In the genomic region with DNA sequence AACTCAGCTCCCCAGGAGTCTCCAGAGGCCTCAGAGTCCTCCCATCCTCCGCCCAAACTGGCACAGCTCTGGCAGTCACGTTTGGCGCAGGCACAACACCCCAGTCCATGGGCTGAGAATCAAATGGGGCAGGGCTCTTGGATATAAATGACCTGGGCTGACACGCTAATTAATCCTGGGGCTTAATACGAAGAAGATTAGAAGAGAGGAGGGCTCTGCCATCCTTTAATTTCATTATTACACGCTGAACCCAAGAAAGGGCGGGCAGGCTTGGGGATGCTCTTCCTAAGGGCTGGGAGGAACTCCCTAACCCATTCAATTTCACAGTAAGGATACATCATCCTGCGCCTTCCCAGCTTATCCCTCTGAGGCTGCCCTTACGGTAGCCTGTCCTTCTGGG, we compare ENCODE assay signal across 24 cellular contexts. TPM values are rescaled to one million over a fixed set of nuclear protein-coding genes. Genes with fewer than 3 reads are reported as not detected.
"Had no signal": no experiment of that assay in that cellular context is flagged by ENCODE, and none has a peak within 500 bp of the region (broad histone marks: within the 10 kb centered on the region; RNA-seq: fewer than 3 reads in every experiment).

No MANE protein-coding gene starts in this region.

- H3K4me3 Mint-ChIP-seq: activated CD4-positive, alpha-beta T cell treated with anti-CD3 and anti-CD28 coated beads, Interleukin-2, amount 10 ng/mL, durations not matched to agents 24 days and 14 days; activated CD8-positive, alpha-beta T cell treated with anti-CD3 and anti-CD28 coated beads for 36 hours; activated naive CD4-positive, alpha-beta T cell treated with anti-CD3 and anti-CD28 coated beads, Interleukin-2, amount 10 ng/mL, durations not matched to agents 7 days and 5 days; activated T-cell treated with anti-CD3 and anti-CD28 coated beads, Interleukin-2, amount 50 U/mL, for 24 hours; dendritic cell treated with granulocyte-macrophage colony-stimulating factor and Interleukin-4, amounts not matched to agents 40 ng/mL and 50 ng/mL, for 4 days; T-helper 2 cell treated with Interferon-gamma antibody and Interleukin-4, amounts not matched to agents 5 μg/mL and 100 μg/mL, for 36 hours had no signal

- FAIRE-seq: astrocyte, bronchial epithelial cell, islet of Langerhans had no signal

- H3K9me3 ChIP-seq: esophagus squamous epithelium, mucosa of descending colon, spleen, testis had no signal

- H3K36me3 Mint-ChIP-seq: activated naive CD4-positive, alpha-beta T cell treated with anti-CD3 and anti-CD28 coated beads, Interleukin-2, amount 10 ng/mL, durations not matched to agents 7 days and 5 days; stimulated activated memory B cell treated with anti-CD40 and anti-IgM and Interleukin-4, amounts not matched to agents 10 μg/mL and 1 μg/mL and 100 μg/mL, for 72 hours; type B pancreatic cell had no signal

- H3K9me3 Mint-ChIP-seq: activated CD4-positive, alpha-beta T cell treated with anti-CD3 and anti-CD28 coated beads, Interleukin-2, amount 10 ng/mL, durations not matched to agents 24 days and 14 days; activated CD8-positive, alpha-beta T cell treated with anti-CD3 and anti-CD28 coated beads for 36 hours; activated naive CD4-positive, alpha-beta T cell treated with anti-CD3 and anti-CD28 coated beads, Interleukin-2, amount 10 ng/mL, durations not matched to agents 7 days and 5 days; activated T-cell treated with anti-CD3 and anti-CD28 coated beads, Interleukin-2, amount 50 U/mL, for 24 hours; dendritic cell treated with granulocyte-macrophage colony-stimulating factor and Interleukin-4, amounts not matched to agents 40 ng/mL and 50 ng/mL, for 4 days; stimulated activated memory B cell treated with anti-CD40 and anti-IgM and Interleukin-4, amounts not matched to agents 10 μg/mL and 1 μg/mL and 100 μg/mL, for 72 hours; T-helper 2 cell treated with Interferon-gamma antibody and Interleukin-4, amounts not matched to agents 5 μg/mL and 100 μg/mL, for 36 hours; type B pancreatic cell had no signal

- ATAC-seq: activated CD8-positive, alpha-beta T cell treated with anti-CD3 and anti-CD28 coated beads for 36 hours; left cardiac atrium; mucosa of descending colon; stimulated activated memory B cell treated with anti-CD40 and anti-IgM and Interleukin-4, amounts not matched to agents 10 μg/mL and 1 μg/mL and 100 μg/mL, for 72 hours had no signal

- H3K27ac Mint-ChIP-seq: activated CD4-positive, alpha-beta T cell treated with anti-CD3 and anti-CD28 coated beads, Interleukin-2, amount 10 ng/mL, durations not matched to agents 24 days and 14 days; activated CD8-positive, alpha-beta T cell treated with anti-CD3 and anti-CD28 coated beads for 36 hours; activated naive CD4-positive, alpha-beta T cell treated with anti-CD3 and anti-CD28 coated beads, Interleukin-2, amount 10 ng/mL, durations not matched to agents 7 days and 5 days; activated T-cell treated with anti-CD3 and anti-CD28 coated beads, Interleukin-2, amount 50 U/mL, for 24 hours; dendritic cell treated with granulocyte-macrophage colony-stimulating factor and Interleukin-4, amounts not matched to agents 40 ng/mL and 50 ng/mL, for 4 days; T-helper 2 cell treated with Interferon-gamma antibody and Interleukin-4, amounts not matched to agents 5 μg/mL and 100 μg/mL, for 36 hours; type B pancreatic cell had no signal

- H3K4me3 ChIP-seq: mucosa of descending colon, spleen, testis had no signal

- H3K27me3 ChIP-seq: testis had no signal

- H3K4me1 Mint-ChIP-seq: activated CD4-positive, alpha-beta T cell treated with anti-CD3 and anti-CD28 coated beads, Interleukin-2, amount 10 ng/mL, durations not matched to agents 24 days and 14 days had no signal

- DNase-seq: activated CD4-positive, alpha-beta T cell treated with anti-CD3 and anti-CD28 coated beads, Interleukin-2, amount 10 ng/mL, durations not matched to agents 24 days and 14 days; activated CD4-positive, CD25-positive, alpha-beta regulatory T cell; activated CD8-positive, alpha-beta T cell treated with anti-CD3 and anti-CD28 coated beads for 36 hours; activated effector memory CD4-positive, alpha-beta T cell treated with Interleukin-2 at 50 U/mL for 16 hours; activated naive CD4-positive, alpha-beta T cell treated with anti-CD3 and anti-CD28 coated beads, Interleukin-2, amount 10 ng/mL, durations not matched to agents 7 days and 5 days; activated T-cell treated with anti-CD3 and anti-CD28 coated beads, Interleukin-2, amount 50 U/mL, for 24 hours; effector memory CD4-positive, alpha-beta T cell; esophagus squamous epithelium; left cardiac atrium; mesenchymal stem cell; mucosa of descending colon; naive B cell; nucleus accumbens; spleen; stimulated activated CD4-positive, alpha-beta T cell treated with anti-CD3 and anti-CD28 coated beads, Interleukin-4, amount 100 ng/mL, for 4 hours; testis had no signal

- H3K27ac ChIP-seq: esophagus squamous epithelium, spleen, testis had no signal

- H3K36me3 ChIP-seq: esophagus squamous epithelium, spleen had no signal

RNA-seq across cellular contexts. Expression of gene GRIK3, which starts 2.4 kb away (rescaled TPM):
- total RNA-seq: activated CD4-positive, alpha-beta T cell treated with anti-CD3 and anti-CD28 coated beads, Interleukin-2, amount 10 ng/mL, durations not matched to agents 24 days and 14 days; activated CD8-positive, alpha-beta T cell treated with anti-CD3 and anti-CD28 coated beads for 36 hours; chondrocyte had no signal
